In the genomic region with DNA sequence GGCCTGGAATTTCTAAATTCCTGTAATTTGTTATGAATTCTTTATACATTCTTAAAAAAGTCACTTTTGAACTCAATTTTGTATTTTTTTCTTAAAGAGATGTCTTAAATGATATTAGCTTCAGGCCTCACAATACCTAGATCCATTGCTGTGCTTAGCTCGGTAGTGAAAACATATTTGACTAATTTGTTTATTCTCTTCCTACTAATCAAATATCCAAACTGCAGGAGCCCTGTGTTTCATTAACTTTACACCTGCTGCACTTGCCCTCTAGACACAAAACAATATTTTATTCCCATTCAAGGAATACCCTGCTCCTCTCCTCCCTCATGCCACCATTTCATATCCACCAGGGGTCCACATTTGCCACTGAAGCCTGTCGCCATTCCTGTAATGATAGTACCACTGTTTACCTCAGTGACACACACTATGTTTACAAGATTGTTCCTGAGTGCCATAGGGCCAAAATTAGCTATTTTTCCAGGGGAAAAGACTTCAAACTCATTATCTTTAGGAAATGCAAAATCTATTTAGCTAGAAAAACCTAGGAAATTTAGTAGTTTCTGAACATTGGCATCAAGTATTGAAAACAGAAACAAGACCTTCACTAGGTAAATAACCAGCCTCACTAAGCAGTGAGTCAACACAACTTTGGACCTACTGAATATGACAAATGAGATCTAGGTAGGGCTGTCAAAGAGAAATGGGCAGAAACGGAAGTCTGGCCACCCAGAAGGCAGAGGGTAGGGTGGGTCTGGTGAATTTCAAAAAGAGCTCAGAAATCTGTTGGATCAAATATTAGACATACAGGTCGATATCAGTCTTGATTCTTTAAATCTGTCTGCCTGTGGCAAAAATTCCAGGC, we compare ENCODE assay signal across 13 cellular contexts.
DNase-seq lines count a peak whose midpoint lies in the region; ATAC-seq, FAIRE-seq and TF ChIP-seq lines count a peak whose summit lies in the region.
"Had no signal": no experiment of that assay in that cellular context is flagged by ENCODE, and none has a peak within 500 bp of the region (broad histone marks: within the 10 kb centered on the region; RNA-seq: fewer than 3 reads in every experiment).

No MANE protein-coding gene starts in this region.

- DNase-seq in HCT116 (ENCODE audit: low read depth, low spot score) (no peak), NCI-H2081 (lab: John Stamatoyannopoulos, UW) (peak; percentile 45 to 84), body of pancreas (no peak), RCC 7860 (ENCODE audit: low spot score) (no peak), COLO668 (lab: John Stamatoyannopoulos, UW; ENCODE audit: unreplicated experiment) (no peak)
- DNase-seq in activated CD4-positive, alpha-beta T cell treated with anti-CD3 and anti-CD28 coated beads for 1 hour, result no peak
- DNase-seq: CD4-positive, alpha-beta memory T cell; H9; IMR-90; NCI-H1694 treated with DMSO at 0.1 percent for 48 hours; NCI-H2171 treated with DMSO at 0.1 percent for 48 hours had no signal

- no TSS peak for BruUV-seq in HCT116 (replicated peaks; lab: Mats Ljungman, UMichigan)

- no peak overlapping the region for H3K4me2 ChIP-seq in HCT116 (ENCODE audit: low read length)

- no peak for ATAC-seq in HCT116
- no peak for ATAC-seq in body of pancreas

- TF ChIP-seq CTCF in HCT116 (IDR thresholded peaks at IDR 0.05 in 2 of 3, conservative IDR thresholded peaks at IDR 0.05 in 1 of 3; ENCODE audit: borderline replicate concordance in 1 of 3, insufficient read depth in 1 of 3, low read depth in 2 of 3, low read length in 2 of 3), result no peak
- TF ChIP-seq CTCF in body of pancreas (IDR thresholded peaks at IDR 0.05), result peak in 1 of 7 experiments; percentile 5

- no peak for FAIRE-seq in RCC 7860 (lab: Jason Lieb, UNC)

- no peaks in the 10 kb centered on the region for H3K79me2 ChIP-seq in HCT116 (ENCODE audit: insufficient read depth, low read length)

- CTCF ChIA-PET in HCT116 (lab: Charles Lee), result no interaction called here

- H3K9me2 ChIP-seq in HCT116 (ENCODE audit: insufficient read depth), result no peaks in the 10 kb centered on the region

- POLR2A ChIA-PET in HCT116 (lab: Charles Lee), result no interaction called here

- H3K4me1 ChIP-seq in HCT116 (ENCODE audit: control insufficient read depth in 1 of 2, insufficient read depth in 2 of 2, low read length in 2 of 2) (no peaks in the 10 kb centered on the region), body of pancreas (peaks cover 14% of the 10 kb centered on the region), mucosa of stomach (ENCODE audit: control insufficient read depth, insufficient read depth, low read length) (peaks cover 26% of the 10 kb centered on the region)

- intact Hi-C loops in HCT116 (cut with micrococcal nuclease), result no loop called here
- intact Hi-C loops in body of pancreas (cut with DNase I), result no loop called here

- H4K20me1 ChIP-seq in HCT116 (ENCODE audit: insufficient read depth), result no peaks in the 10 kb centered on the region

- no peak overlapping the region for H3K4me3 ChIP-seq in HCT116 (replicated peaks in 1 of 2; ENCODE audit: low read depth in 1 of 2, low read length in 2 of 2)
- no peak overlapping the region for H3K4me3 ChIP-seq in body of pancreas
- H3K4me3 ChIP-seq in mucosa of stomach (ENCODE audit: low read length), result peak overlapping the region; percentile 14
- H3K4me3 ChIP-seq: SK-N-MC had no signal

- TF ChIP-seq RAD21 in HCT116 (IDR thresholded peaks at IDR 0.05; ENCODE audit: low read depth), result peak; percentile 31; the same call in 1 of the 2 replicates

- no peaks in the 10 kb centered on the region for H3K36me3 ChIP-seq in HCT116 (ENCODE audit: control insufficient read depth in 1 of 2, insufficient read depth in 2 of 2, low read length in 2 of 2)
- H3K36me3 ChIP-seq in body of pancreas (replicated peaks in 1 of 2; ENCODE audit: insufficient read depth in 1 of 2, low read depth in 2 of 2), result no peaks in the 10 kb centered on the region
- no peaks in the 10 kb centered on the region for H3K36me3 ChIP-seq in mucosa of stomach (ENCODE audit: control insufficient read depth, insufficient read depth, low read length)

- no peak for TF ChIP-seq POLR2A in HCT116 (IDR thresholded peaks at IDR 0.05; ENCODE audit: borderline replicate concordance, extremely low read depth, insufficient read depth, insufficient read length)
- TF ChIP-seq POLR2A in body of pancreas (IDR thresholded peaks at IDR 0.05), result no peak

- no peak overlapping the region for H3K9ac ChIP-seq in HCT116 (ENCODE audit: low read length)
- H3K9ac ChIP-seq in mucosa of stomach (ENCODE audit: low read length), result no peak overlapping the region

- RAD21 ChIA-PET in HCT116 (lab: Charles Lee; ENCODE audit: low non-redundant PET in 1 of 2, low total read pairs in 2 of 2, uncharacterized antibody in 2 of 2, unreplicated experiment in 2 of 2), result no interaction called here

- no peaks in the 10 kb centered on the region for H3K27me3 ChIP-seq in HCT116 (ENCODE audit: insufficient read depth, low read length)
- H3K27me3 ChIP-seq in body of pancreas, result no peaks in the 10 kb centered on the region
- no peaks in the 10 kb centered on the region for H3K27me3 ChIP-seq in mucosa of stomach (ENCODE audit: control insufficient read depth, insufficient read depth, low read length)

- WGBS in body of pancreas, 2 donors, result 18 to 26% methylated on average over 4 of the region's 4 CpGs

- H3K9me3 ChIP-seq in HCT116 (ENCODE audit: control insufficient read depth in 1 of 2, insufficient read depth in 1 of 2, low read depth in 1 of 2, low read length in 2 of 2), result no peaks in the 10 kb centered on the region
- no peaks in the 10 kb centered on the region for H3K9me3 ChIP-seq in body of pancreas
- H3K9me3 ChIP-seq in mucosa of stomach (ENCODE audit: control insufficient read depth, low read length), result no peaks in the 10 kb centered on the region

- H2AFZ ChIP-seq in HCT116 (ENCODE audit: low read depth, low read length, poor library complexity, severe bottlenecking), result no peak overlapping the region

- H3K27ac ChIP-seq in HCT116 (ENCODE audit: low read depth, low read length) (no peak overlapping the region), body of pancreas (peak overlapping the region in 3 of 4 donors; percentile 8 to 53 (median 45))
- H3K27ac ChIP-seq: SK-N-MC had no signal

TF ChIP-seq in HCT116, 20 proteins besides CTCF, POLR2A, EP300 and RAD21:
- TF ChIP-seq POLR2AphosphoS5 (IDR thresholded peaks at IDR 0.05; ENCODE audit: low read depth, low read length) (no peak), EGR1 (IDR thresholded peaks at IDR 0.05; ENCODE audit: low read depth) (no peak), JUND (IDR thresholded peaks at IDR 0.05) (no peak), CBX3 (IDR thresholded peaks at IDR 0.05; ENCODE audit: low read depth) (no peak), SIN3A (IDR thresholded peaks at IDR 0.05; ENCODE audit: low read depth) (no peak), ELF1 (IDR thresholded peaks at IDR 0.05; ENCODE audit: borderline replicate concordance, low read depth) (no peak), EZH2 (IDR thresholded peaks at IDR 0.05) (no peak), CEBPB (IDR thresholded peaks at IDR 0.05; ENCODE audit: low read depth) (no peak), YY1 (IDR thresholded peaks at IDR 0.05; ENCODE audit: extremely low read depth, insufficient replicate concordance, low read depth, low read length) (no peak), ZFX (IDR thresholded peaks at IDR 0.05) (no peak), ZNF274 (IDR thresholded peaks at IDR 0.05; ENCODE audit: low read depth, low read length) (no peak)
TF ChIP-seq in HCT116: peak in this region for 0.

Comparison
In these comparisons a context has a peak if more than half of its experiments do, and no peak if none do; other contexts are left out.
1. DNase-seq: peak in NCI-H2081 (2 of 2); none in HCT116 (single experiment), body of pancreas (0 of 4), activated CD4-positive, alpha-beta T cell treated with anti-CD3 and anti-CD28 coated beads for 1 hour (single experiment), RCC 7860 (single experiment) and COLO668 (single experiment).